28 cellular contexts compared by ENCODE assay signal in the genomic region with DNA sequence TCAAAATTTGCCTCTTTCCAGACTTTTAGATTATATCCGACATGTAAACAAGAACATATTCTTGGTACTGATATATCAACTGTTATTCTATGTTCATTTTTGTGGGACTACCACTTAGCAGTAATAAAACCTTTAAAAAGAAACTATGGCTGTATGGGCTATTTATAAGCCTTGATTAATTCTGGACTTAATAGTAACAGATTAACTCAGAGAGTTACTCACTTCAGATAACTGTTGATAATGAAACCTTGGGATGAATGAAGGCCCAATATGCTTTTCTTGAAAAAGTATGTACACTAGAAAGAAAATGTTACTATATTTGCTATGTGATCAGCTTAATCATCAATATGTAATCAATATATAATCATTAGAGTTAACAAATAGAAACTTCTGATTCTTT.
"Had no signal": no experiment of that assay in that cellular context is flagged by ENCODE, and none has a peak within 500 bp of the region (broad histone marks: within the 10 kb centered on the region; RNA-seq: fewer than 3 reads in every experiment).

No MANE protein-coding gene starts in this region.

- H3K36me3 ChIP-seq: neural progenitor cell, ovary, prostate gland, right lobe of liver, sigmoid colon, spleen, suprapubic skin, tibial artery, transverse colon, upper lobe of right lung, uterus had no signal

- H3K9me3 Mint-ChIP-seq: neural progenitor cell; stimulated activated memory B cell treated with anti-CD40 and anti-IgM and Interleukin-4, amounts not matched to agents 10 μg/mL and 1 μg/mL and 100 μg/mL, for 72 hours; stimulated activated naive CD8-positive, alpha-beta T cell treated with anti-CD3 and anti-CD28 coated beads, Interleukin-15, amount 100 ng/mL, for 72 hours; type B pancreatic cell had no signal

- H3K27ac ChIP-seq: neural progenitor cell, ovary, prostate gland, right lobe of liver, sigmoid colon, spleen, suprapubic skin, testis, tibial artery, transverse colon, upper lobe of right lung, uterus had no signal

- ATAC-seq: naive thymus-derived CD8-positive, alpha-beta T cell; natural killer cell treated with Interleukin-12 subunit alpha and Interleukin-12 subunit beta and Interleukin-15 and Interleukin-18, amount 100 ng/mL, for 72 hours; right lobe of liver; stimulated activated memory B cell treated with anti-CD40 and anti-IgM and Interleukin-4, amounts not matched to agents 10 μg/mL and 1 μg/mL and 100 μg/mL, for 72 hours; stimulated activated naive CD8-positive, alpha-beta T cell treated with anti-CD3 and anti-CD28 coated beads, Interleukin-15, amount 100 ng/mL, for 72 hours; stimulated activated naive CD8-positive, alpha-beta T cell treated with anti-CD3 and anti-CD28 coated beads, Interleukin-15, Interleukin-2, amounts not matched to agents 100 U/mL and 50 U/mL, for 24 hours; upper lobe of right lung had no signal

- DNase-seq: naive B cell; naive thymus-derived CD8-positive, alpha-beta T cell; occipital lobe; ovary; right lobe of liver; sigmoid colon; spleen; stimulated activated CD4-positive, alpha-beta T cell treated with anti-CD3 and anti-CD28 coated beads, Interleukin-12 subunit alpha, Interleukin-12 subunit beta, amount 100 ng/mL, for 4 hours; stimulated activated CD4-positive, alpha-beta T cell treated with anti-CD3 and anti-CD28 coated beads, Interleukin-1b, Interleukin-23, amount 100 ng/mL, for 48 hours; stimulated activated CD4-positive, alpha-beta T cell treated with anti-CD3 and anti-CD28 coated beads, Interleukin-4, amount 100 ng/mL, for 1 hour; stimulated activated CD4-positive, alpha-beta T cell treated with anti-CD3 and anti-CD28 coated beads, Interleukin-4, amount 100 ng/mL, for 4 hours; stimulated activated CD8-positive, alpha-beta memory T cell treated with anti-CD3 and anti-CD28 coated beads, Interleukin-4, amount 100 ng/mL, for 48 hours; stimulated activated naive CD4-positive, alpha-beta T cell; stimulated activated naive CD8-positive, alpha-beta T cell treated with anti-CD3 and anti-CD28 coated beads, Interleukin-15, amount 100 ng/mL, for 72 hours; stimulated activated naive CD8-positive, alpha-beta T cell treated with anti-CD3 and anti-CD28 coated beads, Interleukin-15, Interleukin-2, amounts not matched to agents 100 U/mL and 50 U/mL, for 24 hours; substantia nigra; testis; tibial artery; transverse colon; upper lobe of right lung; uterus had no signal

- H3K4me1 ChIP-seq: neural progenitor cell, prostate gland, right lobe of liver, sigmoid colon, spleen, suprapubic skin, testis, transverse colon, upper lobe of right lung, uterus had no signal

- H3K36me3 Mint-ChIP-seq: naive B cell; naive thymus-derived CD8-positive, alpha-beta T cell; natural killer cell treated with Interleukin-12 subunit alpha and Interleukin-12 subunit beta and Interleukin-15 and Interleukin-18, amount 100 ng/mL, for 72 hours; neural progenitor cell; stimulated activated memory B cell treated with anti-CD40 and anti-IgM and Interleukin-4, amounts not matched to agents 10 μg/mL and 1 μg/mL and 100 μg/mL, for 72 hours; type B pancreatic cell had no signal

- H3K9me3 ChIP-seq: ovary, prostate gland, right lobe of liver, sigmoid colon, spleen, suprapubic skin, testis, tibial artery, transverse colon, upper lobe of right lung, uterus had no signal

- H3K4me3 Mint-ChIP-seq: naive B cell; naive thymus-derived CD8-positive, alpha-beta T cell; natural killer cell treated with Interleukin-12 subunit alpha and Interleukin-12 subunit beta and Interleukin-15 and Interleukin-18, amount 100 ng/mL, for 72 hours; neural progenitor cell; stimulated activated memory B cell treated with anti-CD40 and anti-IgM and Interleukin-4, amounts not matched to agents 10 μg/mL and 1 μg/mL and 100 μg/mL, for 72 hours; stimulated activated naive CD8-positive, alpha-beta T cell treated with anti-CD3 and anti-CD28 coated beads, Interleukin-15, amount 100 ng/mL, for 72 hours; type B pancreatic cell had no signal

- H3K27me3 Mint-ChIP-seq: naive B cell; natural killer cell treated with Interleukin-12 subunit alpha and Interleukin-12 subunit beta and Interleukin-15 and Interleukin-18, amount 100 ng/mL, for 72 hours; stimulated activated memory B cell treated with anti-CD40 and anti-IgM and Interleukin-4, amounts not matched to agents 10 μg/mL and 1 μg/mL and 100 μg/mL, for 72 hours; stimulated activated naive CD8-positive, alpha-beta T cell treated with anti-CD3 and anti-CD28 coated beads, Interleukin-15, amount 100 ng/mL, for 72 hours; type B pancreatic cell had no signal

- H3K27me3 ChIP-seq: neural progenitor cell, ovary, right lobe of liver, sigmoid colon, spleen, suprapubic skin, testis, tibial artery, transverse colon, upper lobe of right lung, uterus had no signal

- H3K4me3 ChIP-seq: neural progenitor cell, ovary, prostate gland, right lobe of liver, sigmoid colon, smooth muscle cell, spleen, suprapubic skin, testis, tibial artery, transverse colon, upper lobe of right lung, uterus had no signal

- H3K4me1 Mint-ChIP-seq: naive thymus-derived CD8-positive, alpha-beta T cell; neural progenitor cell; stimulated activated naive CD8-positive, alpha-beta T cell treated with anti-CD3 and anti-CD28 coated beads, Interleukin-15, amount 100 ng/mL, for 72 hours had no signal

- H3K27ac Mint-ChIP-seq: naive B cell; naive thymus-derived CD8-positive, alpha-beta T cell; natural killer cell treated with Interleukin-12 subunit alpha and Interleukin-12 subunit beta and Interleukin-15 and Interleukin-18, amount 100 ng/mL, for 72 hours; neural progenitor cell; stimulated activated memory B cell treated with anti-CD40 and anti-IgM and Interleukin-4, amounts not matched to agents 10 μg/mL and 1 μg/mL and 100 μg/mL, for 72 hours; stimulated activated naive CD8-positive, alpha-beta T cell treated with anti-CD3 and anti-CD28 coated beads, Interleukin-15, amount 100 ng/mL, for 72 hours; type B pancreatic cell had no signal
